Comparison of ENCODE assay signal across 8 cellular contexts in the genomic region with DNA sequence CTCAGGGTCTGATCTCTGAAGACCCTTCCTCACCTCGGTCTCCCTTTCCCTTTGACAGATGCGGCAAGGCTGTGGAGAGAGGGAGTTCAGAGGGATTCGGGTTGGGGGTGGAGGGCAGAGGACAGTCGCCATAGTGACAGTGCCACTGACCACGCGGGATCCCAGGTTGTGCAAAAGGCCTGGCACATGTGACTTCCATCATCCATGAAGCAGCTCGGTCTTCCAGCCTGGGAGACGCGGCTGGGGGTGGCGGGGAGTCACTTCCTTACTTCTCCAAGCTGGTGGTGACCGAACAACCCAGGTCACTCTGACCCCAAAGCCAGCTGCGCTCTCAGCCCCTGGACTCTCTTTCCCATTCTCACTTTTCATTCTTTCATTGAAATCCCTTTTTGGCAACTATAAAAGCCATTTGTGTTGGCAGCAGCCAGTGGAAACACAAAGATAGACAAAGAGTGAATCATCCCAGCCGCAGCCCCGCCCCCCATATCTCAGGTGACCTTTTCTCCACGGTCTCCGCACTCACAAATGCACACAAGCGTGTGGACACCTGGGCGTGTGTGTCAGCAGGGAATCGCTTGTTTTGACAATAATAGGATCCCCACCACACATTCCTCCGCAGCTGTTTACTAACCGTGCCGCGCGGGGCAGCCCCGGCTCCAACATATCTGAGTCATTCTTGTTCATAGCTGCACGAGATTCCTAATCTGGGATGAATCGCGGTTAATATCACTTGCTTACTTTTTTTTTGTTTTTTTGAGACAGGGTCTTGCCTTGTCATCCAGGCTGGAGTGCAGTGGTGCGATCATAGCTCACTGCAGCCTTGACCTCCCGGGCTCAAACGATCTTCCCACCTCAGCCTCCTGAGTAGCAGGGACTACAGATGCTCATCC.
DNase-seq lines count a peak whose midpoint lies in the region; ATAC-seq, FAIRE-seq and TF ChIP-seq lines count a peak whose summit lies in the region.

No MANE protein-coding gene starts in this region.

- peak; percentile 11 for DNase-seq in activated CD4-positive, alpha-beta T cell treated with anti-CD3 and anti-CD28 coated beads, Interleukin-2, amount 50 U/mL, for 1 hour
- no peak for DNase-seq in activated CD4-positive, alpha-beta T cell treated with anti-CD3 and anti-CD28 coated beads for 1 hour
- DNase-seq in RKO (ENCODE audit: low spot score), result peak; percentile 79
- peak; percentile 78 for DNase-seq in fibroblast of peridontal ligament (ENCODE audit: extremely low read depth)
- DNase-seq in progenitor cell of endocrine pancreas (ENCODE audit: low spot score, unreplicated experiment), result no peak
- no peak for DNase-seq in GM12892 (ENCODE audit: insufficient read length)

- ATAC-seq in GM18498 (IDR thresholded peaks at IDR 0.05; ENCODE audit: unreplicated experiment) (no peak), GM21515 (IDR thresholded peaks at IDR 0.05; ENCODE audit: unreplicated experiment) (no peak)

- FAIRE-seq in GM12892 (lab: Jason Lieb, UNC), result no peak

- TF ChIP-seq CTCF in progenitor cell of endocrine pancreas (IDR thresholded peaks at IDR 0.05; ENCODE audit: unreplicated experiment), result no peak

- H3K36me3 Mint-ChIP-seq in progenitor cell of endocrine pancreas (ENCODE audit: insufficient read depth), result no peaks in the 10 kb centered on the region

- H3K27me3 Mint-ChIP-seq in progenitor cell of endocrine pancreas, result peaks cover 8% of the 10 kb centered on the region

- no peak for TF ChIP-seq POLR2A in GM12892 (IDR thresholded peaks at IDR 0.05; ENCODE audit: low read depth, low read length)

- H3K4me3 Mint-ChIP-seq in progenitor cell of endocrine pancreas (ENCODE audit: low read depth), result no peak overlapping the region

- H3K27ac Mint-ChIP-seq in progenitor cell of endocrine pancreas, result peak overlapping the region; percentile 81

- peaks cover 15% of the 10 kb centered on the region for H3K4me1 Mint-ChIP-seq in progenitor cell of endocrine pancreas (ENCODE audit: low read depth)

- no peaks in the 10 kb centered on the region for H3K9me3 Mint-ChIP-seq in progenitor cell of endocrine pancreas (ENCODE audit: low read depth)

Comparison
In these comparisons a context has a peak if more than half of its experiments do, and no peak if none do; other contexts are left out.
1. DNase-seq: peak in activated CD4-positive, alpha-beta T cell treated with anti-CD3 and anti-CD28 coated beads, Interleukin-2, amount 50 U/mL, for 1 hour (single experiment), RKO (single experiment) and fibroblast of peridontal ligament (single experiment); none in activated CD4-positive, alpha-beta T cell treated with anti-CD3 and anti-CD28 coated beads for 1 hour (single experiment), progenitor cell of endocrine pancreas (single experiment) and GM12892 (single experiment).